9 cellular contexts compared by ENCODE assay signal in the genomic region with DNA sequence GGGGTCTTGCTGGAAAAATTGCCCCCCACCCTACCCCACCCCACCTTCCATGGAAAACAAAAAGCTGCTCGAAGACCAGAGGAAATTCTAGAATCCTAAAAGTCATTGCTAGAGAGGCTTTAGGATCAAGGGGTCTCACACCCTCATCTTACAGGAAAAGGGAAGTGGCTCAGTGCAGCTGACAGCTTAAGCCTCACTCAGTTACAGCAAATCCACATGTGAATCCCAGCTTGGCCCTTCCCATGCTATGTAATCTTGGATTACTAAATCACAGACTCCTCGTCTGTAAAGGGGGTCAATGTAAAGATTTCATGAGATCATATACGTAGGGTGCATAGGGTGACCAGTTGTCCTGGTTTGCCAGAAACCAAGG. TPM values are rescaled to one million over a fixed set of nuclear protein-coding genes. Genes with fewer than 3 reads are reported as not detected.
DNase-seq lines count a peak whose midpoint lies in the region; ATAC-seq lines count a peak whose summit lies in the region.
"Had no signal": no experiment of that assay in that cellular context is flagged by ENCODE, and none has a peak within 500 bp of the region (broad histone marks: within the 10 kb centered on the region; RNA-seq: fewer than 3 reads in every experiment).

No MANE protein-coding gene starts in this region.

- intact Hi-C loops in Right ventricle myocardium superior (cut with DNase I): no loop called here
- intact Hi-C loops in cardiac septum (cut with DNase I): no loop called here
- intact Hi-C loops in dendritic cell treated with granulocyte-macrophage colony-stimulating factor and Interleukin-4, amounts not matched to agents 40 ng/mL and 50 ng/mL, for 4 days (cut with micrococcal nuclease): loop anchor here (2.0 kb wide), 1 partner anchor 26 kb away; a partner anchor contains a TSS

- H3K4me1 Mint-ChIP-seq in dendritic cell treated with granulocyte-macrophage colony-stimulating factor and Interleukin-4, amounts not matched to agents 40 ng/mL and 50 ng/mL, for 4 days (ENCODE audit: low read depth): peaks cover 92% of the 10 kb centered on the region

- H3K4me3 ChIP-seq in muscle layer of duodenum (ENCODE audit: low read depth in 1 of 2, low read length in 2 of 2): no peak overlapping the region

- no peaks in the 10 kb centered on the region for H3K9me3 Mint-ChIP-seq in dendritic cell treated with granulocyte-macrophage colony-stimulating factor and Interleukin-4, amounts not matched to agents 40 ng/mL and 50 ng/mL, for 4 days

- DNase-seq in Right ventricle myocardium superior (no peak), cardiac septum (ENCODE audit: low spot score) (no peak), ureter (ENCODE audit: low spot score) (no peak), NAMALWA (ENCODE audit: low spot score) (no peak)
- DNase-seq in activated CD4-positive, alpha-beta T cell treated with anti-CD3 and anti-CD28 coated beads, Interleukin-2, amount 50 U/mL, for 1 hour: no peak
- DNase-seq: activated CD4-positive, alpha-beta T cell treated with anti-CD3 and anti-CD28 coated beads for 1 hour had no signal

- H3K36me3 ChIP-seq in muscle layer of duodenum (ENCODE audit: control insufficient read depth in 1 of 2, insufficient read depth in 2 of 2, low read length in 2 of 2): no peaks in the 10 kb centered on the region

- H3K4me1 ChIP-seq in muscle layer of duodenum (ENCODE audit: control insufficient read depth in 1 of 2, insufficient read depth in 2 of 2, low read length in 2 of 2): peaks cover 0 to 31% of the 10 kb centered on the region in 2 donors

- peaks cover 1% of the 10 kb centered on the region for H3K27me3 Mint-ChIP-seq in dendritic cell treated with granulocyte-macrophage colony-stimulating factor and Interleukin-4, amounts not matched to agents 40 ng/mL and 50 ng/mL, for 4 days

- no peaks in the 10 kb centered on the region for H3K9me3 ChIP-seq in muscle layer of duodenum (ENCODE audit: control insufficient read depth in 1 of 2, low read length in 2 of 2)

- peak overlapping the region; percentile 47 for H3K27ac ChIP-seq in muscle layer of duodenum (ENCODE audit: low read length)

- peak; percentile 11 for ATAC-seq in Right ventricle myocardium superior (ENCODE audit: poor library complexity)
- ATAC-seq in GM21825 (IDR thresholded peaks at IDR 0.05; ENCODE audit: unreplicated experiment): no peak

- peak overlapping the region; percentile 24 for H3K4me3 Mint-ChIP-seq in dendritic cell treated with granulocyte-macrophage colony-stimulating factor and Interleukin-4, amounts not matched to agents 40 ng/mL and 50 ng/mL, for 4 days

- no peaks in the 10 kb centered on the region for H3K27me3 ChIP-seq in muscle layer of duodenum (ENCODE audit: low read depth, low read length)

- peaks cover 92% of the 10 kb centered on the region for H3K36me3 Mint-ChIP-seq in dendritic cell treated with granulocyte-macrophage colony-stimulating factor and Interleukin-4, amounts not matched to agents 40 ng/mL and 50 ng/mL, for 4 days (ENCODE audit: low read depth)

- H3K27ac Mint-ChIP-seq in dendritic cell treated with granulocyte-macrophage colony-stimulating factor and Interleukin-4, amounts not matched to agents 40 ng/mL and 50 ng/mL, for 4 days: peak overlapping the region; percentile 88

RNA-seq across cellular contexts. Expression of a gene that starts 25.9 kb away (rescaled TPM):
- total RNA-seq in Right ventricle myocardium superior (7.2 TPM), cardiac septum (21.0 TPM), ureter (5.2 TPM)
